In the genomic region with DNA sequence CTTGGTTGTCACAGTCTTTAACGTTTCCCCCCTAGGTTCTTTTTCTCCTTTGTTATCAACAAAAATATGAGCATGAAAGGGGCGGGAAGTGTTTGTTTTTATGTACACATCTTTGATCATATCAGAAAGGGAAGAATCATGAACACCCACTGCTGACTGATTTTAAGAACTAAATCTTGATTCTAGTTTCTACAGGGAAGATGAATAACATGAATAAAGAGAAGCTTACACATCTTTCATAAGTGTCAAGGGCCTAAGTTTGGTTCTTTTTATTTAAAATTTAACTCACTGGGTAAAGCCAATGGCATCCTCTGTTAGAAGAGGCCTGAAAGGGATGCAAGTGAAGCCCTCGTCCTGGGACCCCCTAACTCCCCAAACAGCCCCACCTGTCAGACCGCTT, we compare ENCODE assay signal across 15 cellular contexts.
"Had no signal": no experiment of that assay in that cellular context is flagged by ENCODE, and none has a peak within 500 bp of the region (broad histone marks: within the 10 kb centered on the region; RNA-seq: fewer than 3 reads in every experiment).

No MANE protein-coding gene starts in this region.

- H3K4me1 ChIP-seq: gastroesophageal sphincter, pancreas had no signal

- H3K27ac ChIP-seq: gastroesophageal sphincter, pancreas, suprapubic skin had no signal

- H3K27me3 ChIP-seq: gastroesophageal sphincter, pancreas, suprapubic skin had no signal

- H3K9me3 Mint-ChIP-seq: dendritic cell treated with granulocyte-macrophage colony-stimulating factor and Interleukin-4, amounts not matched to agents 40 ng/mL and 50 ng/mL, for 4 days; T-helper 1 cell treated with Interleukin-12 subunit alpha and Interleukin-12 subunit beta and Interleukin-4 antibody, amounts not matched to agents 30 μg/mL and 1 μg/mL, for 36 hours had no signal

- ATAC-seq: gastroesophageal sphincter, pancreas had no signal

- H3K4me3 Mint-ChIP-seq: dendritic cell treated with granulocyte-macrophage colony-stimulating factor and Interleukin-4, amounts not matched to agents 40 ng/mL and 50 ng/mL, for 4 days; naive B cell; T-helper 1 cell treated with Interleukin-12 subunit alpha and Interleukin-12 subunit beta and Interleukin-4 antibody, amounts not matched to agents 30 μg/mL and 1 μg/mL, for 36 hours had no signal

- H3K27ac Mint-ChIP-seq: dendritic cell treated with granulocyte-macrophage colony-stimulating factor and Interleukin-4, amounts not matched to agents 40 ng/mL and 50 ng/mL, for 4 days; T-helper 1 cell treated with Interleukin-12 subunit alpha and Interleukin-12 subunit beta and Interleukin-4 antibody, amounts not matched to agents 30 μg/mL and 1 μg/mL, for 36 hours had no signal

- DNase-seq: activated CD4-positive, CD25-positive, alpha-beta regulatory T cell treated with anti-CD3 and anti-CD28 coated beads, Interleukin-2, amount 50 U/mL, for 72 hours; activated CD8-positive, alpha-beta memory T cell treated with anti-CD3 and anti-CD28 coated beads for 24 hours; activated gamma-delta T cell treated with Interleukin-2 at 50 U/mL for 16 hours; aorta; effector memory CD4-positive, alpha-beta T cell; islet precursor cell; naive B cell; pancreas; retina; SIG-M5; stimulated activated naive CD4-positive, alpha-beta T cell had no signal

- H3K36me3 Mint-ChIP-seq: naive B cell had no signal
